ENCODE assay signal across 8 cellular contexts in genomic region chr18:13003466-13003896, GRCh38. TPM values are rescaled to one million over a fixed set of nuclear protein-coding genes. Genes with fewer than 3 reads are reported as not detected.
DNase-seq lines count a peak whose midpoint lies in the region; ATAC-seq and TF ChIP-seq lines count a peak whose summit lies in the region.

No MANE protein-coding gene starts in this region.

- no peak overlapping the region for H3K9ac ChIP-seq in adipocyte (ENCODE audit: low read length)

- H3K9me3 Mint-ChIP-seq in stimulated activated memory B cell treated with anti-CD40 and anti-IgM and Interleukin-4, amounts not matched to agents 10 μg/mL and 1 μg/mL and 100 μg/mL, for 72 hours = no peaks in the 10 kb centered on the region

- TF ChIP-seq CTCF in A673 (conservative IDR thresholded peaks at IDR 0.05; ENCODE audit: low read depth, low read length) (peak; percentile 62), GM10248 (IDR thresholded peaks at IDR 0.05; ENCODE audit: control extremely low read depth, extremely low read depth, low read depth, missing control alignments) (peak; percentile 50), lower leg skin (IDR thresholded peaks at IDR 0.05) (no peak)

- H3K4me3 Mint-ChIP-seq in stimulated activated memory B cell treated with anti-CD40 and anti-IgM and Interleukin-4, amounts not matched to agents 10 μg/mL and 1 μg/mL and 100 μg/mL, for 72 hours = no peak overlapping the region

- POLR2A ChIA-PET in A673 (lab: Charles Lee; ENCODE audit: low non-redundant PET) (no interaction called here), GM10248 (lab: Yijun Ruan, JAX) (no interaction called here)

- BruUV-seq in A673 (replicated peaks; lab: Mats Ljungman, UMichigan) = no TSS peak

- H3K36me3 ChIP-seq in A673 (ENCODE audit: insufficient read depth, low read length, poor library complexity, severe bottlenecking) (peaks cover 21% of the 10 kb centered on the region), adipocyte (ENCODE audit: control insufficient read depth, insufficient read depth, low read length, severe bottlenecking) (peaks cover 13% of the 10 kb centered on the region)

- H3K27me3 ChIP-seq in A673 (replicated peaks; ENCODE audit: insufficient read depth, low read depth, low read length, poor library complexity) (no peaks in the 10 kb centered on the region), adipocyte (replicated peaks; ENCODE audit: control insufficient read depth, insufficient read depth, low read length) (no peaks in the 10 kb centered on the region)

- DNase-seq in A673 (ENCODE audit: low spot score) (peak; percentile 54), GM10248 (ENCODE audit: extremely low spot score) (peak; percentile 32), M059J (ENCODE audit: low read depth) (peak; percentile 32), adipocyte (ENCODE audit: low read depth) (peak; percentile 55), iris pigment epithelial cell (ENCODE audit: low read depth) (peak; percentile 86), lower leg skin (ENCODE audit: low spot score in 2 of 2) (no peak), NCI-H345 treated with DMSO at 0.1 percent for 48 hours (lab: John Stamatoyannopoulos, UW; ENCODE audit: unreplicated experiment) (no peak)

- intact Hi-C loops in A673 (cut with micrococcal nuclease; ENCODE audit: unreplicated experiment) (loop anchor here (1.0 to 10.0 kb wide), 2 partner anchors 156 to 631 kb away; no protein-coding TSS in a partner anchor), lower leg skin (cut with DNase I; ENCODE audit: low total_unique reads) (no loop called here)

- H3K27me3 Mint-ChIP-seq in stimulated activated memory B cell treated with anti-CD40 and anti-IgM and Interleukin-4, amounts not matched to agents 10 μg/mL and 1 μg/mL and 100 μg/mL, for 72 hours = no peaks in the 10 kb centered on the region

- 67 to 76% methylated on average over 7 of the region's 7 CpGs for WGBS in lower leg skin, 2 donors

- H3K4me3 ChIP-seq in A673 (ENCODE audit: low read depth, low read length, poor library complexity, severe bottlenecking) (no peak overlapping the region), adipocyte (ENCODE audit: low read length) (no peak overlapping the region), lower leg skin (ENCODE audit: low read depth, poor library complexity, severe bottlenecking) (no peak overlapping the region)

- no peaks in the 10 kb centered on the region for H3K9me3 ChIP-seq in A673 (ENCODE audit: low read depth, low read length, poor library complexity, severe bottlenecking)
- H3K9me3 ChIP-seq in adipocyte (ENCODE audit: control insufficient read depth, low read length) = no peaks in the 10 kb centered on the region

- H3K27ac ChIP-seq in A673 (ENCODE audit: low read depth, low read length, poor library complexity, severe bottlenecking) = no peak overlapping the region

- CTCF ChIA-PET in A673 (lab: Charles Lee) (interaction anchor here (0.5 to 0.7 kb wide), 2 partner anchors 21 to 152 kb away, joined by 3 to 4 read pairs; no protein-coding TSS in a partner anchor), GM10248 (lab: Yijun Ruan, JAX) (interaction anchor here (1.1 to 1.9 kb wide), 3 partner anchors 10 to 156 kb away, joined by 5 to 6 read pairs (median 5); no protein-coding TSS in a partner anchor)

- no peaks in the 10 kb centered on the region for H3K4me1 ChIP-seq in A673 (ENCODE audit: insufficient read depth, low read length, poor library complexity, severe bottlenecking)
- H3K4me1 ChIP-seq in adipocyte (ENCODE audit: control insufficient read depth, insufficient read depth, low read length) = no peaks in the 10 kb centered on the region

- no peak for ATAC-seq in stimulated activated memory B cell treated with anti-CD40 and anti-IgM and Interleukin-4, amounts not matched to agents 10 μg/mL and 1 μg/mL and 100 μg/mL, for 72 hours

- peaks cover 15% of the 10 kb centered on the region for H3K4me1 Mint-ChIP-seq in stimulated activated memory B cell treated with anti-CD40 and anti-IgM and Interleukin-4, amounts not matched to agents 10 μg/mL and 1 μg/mL and 100 μg/mL, for 72 hours

- no peak overlapping the region for H3K27ac Mint-ChIP-seq in stimulated activated memory B cell treated with anti-CD40 and anti-IgM and Interleukin-4, amounts not matched to agents 10 μg/mL and 1 μg/mL and 100 μg/mL, for 72 hours

- peaks cover 9% of the 10 kb centered on the region for H3K36me3 Mint-ChIP-seq in stimulated activated memory B cell treated with anti-CD40 and anti-IgM and Interleukin-4, amounts not matched to agents 10 μg/mL and 1 μg/mL and 100 μg/mL, for 72 hours

- TF ChIP-seq POLR2A in lower leg skin (IDR thresholded peaks at IDR 0.05) = no peak

RNA-seq across cellular contexts. Expression of gene CEP192, which starts 12.3 kb away (rescaled TPM):
- total RNA-seq in A673 (2021) (46.4 and 50.2 TPM in 2 replicates), lower leg skin (10 to 100 TPM; 12.6 to 17.5 (median 14.8) TPM)
- total RNA-seq in M059J (2014; rRNA removed; shearing (Covaris generic)) = 22.8 and 26.1 TPM in 2 replicates

RNA-seq across cellular contexts. Expression of gene SEH1L, which starts 55.7 kb away (rescaled TPM):
- total RNA-seq in A673 (2021) (104 and 105 TPM in 2 replicates), lower leg skin (10 to 100 TPM; 24.1 to 32.2 (median 26.1) TPM)
- total RNA-seq in M059J (2014; rRNA removed; shearing (Covaris generic)) = 28.0 and 40.9 TPM in 2 replicates

Comparison
In these comparisons a context has a peak if more than half of its experiments do, and no peak if none do; other contexts are left out.
1. DNase-seq: peak in A673 (single experiment), GM10248 (single experiment), M059J (single experiment), adipocyte (single experiment) and iris pigment epithelial cell (single experiment); none in lower leg skin (0 of 2) and NCI-H345 treated with DMSO at 0.1 percent for 48 hours (single experiment).
2. CTCF ChIP-seq: peak in A673 (single experiment) and GM10248 (single experiment); none in lower leg skin (0 of 3).